12 cellular contexts compared by ENCODE assay signal in the genomic region with DNA sequence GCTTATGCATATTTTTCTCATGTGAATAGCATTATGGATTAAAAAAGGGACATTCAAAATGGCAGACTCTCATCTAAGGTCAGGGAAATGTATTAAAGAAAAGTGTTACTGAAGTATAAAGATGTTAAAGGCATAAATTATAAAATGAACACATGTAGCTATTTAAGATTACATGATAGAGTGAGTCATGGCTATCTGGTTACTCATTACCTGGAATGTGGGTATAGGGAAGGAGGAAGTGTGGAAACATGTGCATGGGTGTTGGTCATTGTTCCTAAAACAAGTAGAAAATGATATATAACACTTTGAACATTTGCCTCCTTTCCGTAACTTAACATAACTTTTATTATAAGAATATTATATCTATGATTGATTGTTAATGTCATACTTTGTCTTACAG.
DNase-seq lines count a peak whose midpoint lies in the region; ATAC-seq and TF ChIP-seq lines count a peak whose summit lies in the region.
"Had no signal": no experiment of that assay in that cellular context is flagged by ENCODE, and none has a peak within 500 bp of the region (broad histone marks: within the 10 kb centered on the region; RNA-seq: fewer than 3 reads in every experiment).

No MANE protein-coding gene starts in this region.

- H2AFZ ChIP-seq in PC-3 (ENCODE audit: low read length) = peak overlapping the region; percentile 41; the same call in 1 of the 2 replicates
- no peak overlapping the region for H2AFZ ChIP-seq in MM.1S (ENCODE audit: low read length)

- H3F3A ChIP-seq in PC-3 (ENCODE audit: low read length, unreplicated experiment) = peaks cover 9% of the 10 kb centered on the region
- no peaks in the 10 kb centered on the region for H3F3A ChIP-seq in MM.1S (ENCODE audit: insufficient read depth, low read length)

- peaks cover 25% of the 10 kb centered on the region for H3K4me1 ChIP-seq in PC-3 (ENCODE audit: insufficient read depth, low read length)
- H3K4me1 ChIP-seq in Caco-2 = peaks cover 22% of the 10 kb centered on the region
- H3K4me1 ChIP-seq in MM.1S (ENCODE audit: low read length) = no peaks in the 10 kb centered on the region
- H3K4me1 ChIP-seq: adrenal gland, stomach had no signal

- CTCF ChIA-PET in PC-3 (lab: Charles Lee) (interaction anchor here (0.5 kb wide), 1 partner anchor 81 kb away, joined by 4 read pairs; no protein-coding TSS in a partner anchor), Caco-2 (lab: Charles Lee) (no interaction called here)

- H3K9me2 ChIP-seq in PC-3 (replicated peaks; ENCODE audit: low read length) (no peaks in the 10 kb centered on the region), MM.1S (replicated peaks; ENCODE audit: insufficient read depth, low read length) (no peaks in the 10 kb centered on the region)

- no peak overlapping the region for H3K4me3 ChIP-seq in PC-3 (ENCODE audit: low read length)
- H3K4me3 ChIP-seq in epithelial cell of proximal tubule (ENCODE audit: low read depth, low read length) = no peak overlapping the region
- no peak overlapping the region for H3K4me3 ChIP-seq in Caco-2 (ENCODE audit: low read depth, low read length)
- H3K4me3 ChIP-seq in MM.1S (ENCODE audit: low read length) = no peak overlapping the region
- H3K4me3 ChIP-seq: adrenal gland, stomach had no signal

- H3K27me3 ChIP-seq in PC-3 (ENCODE audit: low read length) (no peaks in the 10 kb centered on the region), Caco-2 (replicated peaks; ENCODE audit: control insufficient read depth, insufficient read depth, low read length) (no peaks in the 10 kb centered on the region), MM.1S (replicated peaks; ENCODE audit: insufficient read depth, low read length) (no peaks in the 10 kb centered on the region)
- H3K27me3 ChIP-seq: adrenal gland, stomach had no signal

- H3K27me3 Mint-ChIP-seq in Caco-2 (ENCODE audit: insufficient read depth, unreplicated experiment) = no peaks in the 10 kb centered on the region

- H3K9me3 ChIP-seq in PC-3 (ENCODE audit: low read length) (no peaks in the 10 kb centered on the region), Caco-2 (no peaks in the 10 kb centered on the region), MM.1S (replicated peaks; ENCODE audit: insufficient read depth, low read length) (no peaks in the 10 kb centered on the region)
- H3K9me3 ChIP-seq: adrenal gland, stomach had no signal

- H3K9ac ChIP-seq in PC-3 (ENCODE audit: low read length) = no peak overlapping the region
- no peak overlapping the region for H3K9ac ChIP-seq in MM.1S (ENCODE audit: low read length)

- peak overlapping the region; percentile 45 for H3K4me2 ChIP-seq in PC-3 (ENCODE audit: low read length)
- H3K4me2 ChIP-seq in MM.1S (ENCODE audit: low read depth, low read length) = no peak overlapping the region

- H3K4me3 Mint-ChIP-seq in Caco-2 (ENCODE audit: unreplicated experiment) = no peak overlapping the region

- H3K36me3 Mint-ChIP-seq in Caco-2 (ENCODE audit: insufficient read depth, unreplicated experiment) = no peaks in the 10 kb centered on the region

- TF ChIP-seq CTCF in PC-3 (conservative IDR thresholded peaks at IDR 0.05; ENCODE audit: low read depth, low read length) = no peak
- TF ChIP-seq CTCF in epithelial cell of proximal tubule (conservative IDR thresholded peaks at IDR 0.05; ENCODE audit: low read depth, low read length) = no peak
- no peak for TF ChIP-seq CTCF in omental fat pad (IDR thresholded peaks at IDR 0.05)
- TF ChIP-seq CTCF in Caco-2 (IDR thresholded peaks at IDR 0.05; ENCODE audit: insufficient read depth in 1 of 2, low read depth in 1 of 2, low read length in 1 of 2, severe bottlenecking in 1 of 2, unreplicated experiment in 1 of 2) = no peak
- TF ChIP-seq CTCF in MM.1S (IDR thresholded peaks at IDR 0.05; ENCODE audit: low read length) = no peak

- intact Hi-C loops in PC-3 (cut with micrococcal nuclease) (loop anchor here (5.0 kb wide), 2 partner anchors 64 to 144 kb away; a partner anchor contains a TSS), Caco-2 (cut with micrococcal nuclease; ENCODE audit: unreplicated experiment) (no loop called here)

- peaks cover 9% of the 10 kb centered on the region for H3K4me1 Mint-ChIP-seq in Caco-2 (ENCODE audit: low read depth, unreplicated experiment)

- TF ChIP-seq POLR2A in GM18505 (IDR thresholded peaks at IDR 0.05; ENCODE audit: borderline replicate concordance, extremely low read depth, insufficient read depth, insufficient read length) = no peak

- H3K27ac ChIP-seq in PC-3 (ENCODE audit: low read length) (peak overlapping the region; percentile 25), MM.1S (ENCODE audit: low read length) (no peak overlapping the region)
- H3K27ac ChIP-seq: adrenal gland had no signal

- peak; percentile 61 for DNase-seq in GM03348 (ENCODE audit: low spot score)
- peak; percentile 86 for DNase-seq in PC-3
- DNase-seq in epithelial cell of proximal tubule (ENCODE audit: low read depth) = peak; percentile 73
- no peak for DNase-seq in omental fat pad (ENCODE audit: low spot score)
- no peak for DNase-seq in Caco-2
- DNase-seq in MM.1S = no peak
- DNase-seq in activated effector memory CD4-positive, alpha-beta T cell treated with anti-CD3 and anti-CD28 coated beads, Interleukin-2, amount 50 U/mL, for 16 hours = no peak
- DNase-seq: activated CD8-positive, alpha-beta memory T cell treated with anti-CD3 and anti-CD28 coated beads for 24 hours; adrenal gland; DND-41; stomach had no signal

- H3K79me2 ChIP-seq in PC-3 (ENCODE audit: low read length) (peaks cover 77% of the 10 kb centered on the region), MM.1S (ENCODE audit: low read length) (no peaks in the 10 kb centered on the region)

- no peak overlapping the region for H3K27ac Mint-ChIP-seq in Caco-2 (ENCODE audit: unreplicated experiment)

- POLR2A ChIA-PET in PC-3 (lab: Charles Lee; ENCODE audit: unreplicated experiment) (interaction anchor here (0.5 kb wide), 1 partner anchor 47 kb away, joined by 3 read pairs; no protein-coding TSS in a partner anchor), Caco-2 (lab: Charles Lee) (no interaction called here)

- H3K9me3 Mint-ChIP-seq in Caco-2 (ENCODE audit: unreplicated experiment) = no peaks in the 10 kb centered on the region

- H3K36me3 ChIP-seq in PC-3 (ENCODE audit: low read depth, low read length) (no peaks in the 10 kb centered on the region), Caco-2 (ENCODE audit: control insufficient read depth, insufficient read depth, low read length) (no peaks in the 10 kb centered on the region), MM.1S (replicated peaks; ENCODE audit: insufficient read depth, low read length) (no peaks in the 10 kb centered on the region)
- H3K36me3 ChIP-seq: adrenal gland, stomach had no signal

- H4K20me1 ChIP-seq in PC-3 (ENCODE audit: low read length) = no peaks in the 10 kb centered on the region
- H4K20me1 ChIP-seq in MM.1S (ENCODE audit: insufficient read depth, low read length) = no peaks in the 10 kb centered on the region

- ATAC-seq in PC-3 = peak; percentile 93
- peak; percentile 75 for ATAC-seq in omental fat pad (ENCODE audit: low FRiP score)
- ATAC-seq in GM18505 (IDR thresholded peaks at IDR 0.05; ENCODE audit: unreplicated experiment) = no peak

- BruUV-seq in PC-3 (replicated peaks; lab: Mats Ljungman, UMichigan) (no TSS peak), Caco-2 (replicated peaks; lab: Mats Ljungman, UMichigan) (no TSS peak)

Comparison
In these comparisons a context has a peak if more than half of its experiments do, and no peak if none do; other contexts are left out.
1. DNase-seq: peak in GM03348 (single experiment), PC-3 (single experiment) and epithelial cell of proximal tubule (single experiment); none in omental fat pad (single experiment), Caco-2 (0 of 2), MM.1S (single experiment) and activated effector memory CD4-positive, alpha-beta T cell treated with anti-CD3 and anti-CD28 coated beads, Interleukin-2, amount 50 U/mL, for 16 hours (single experiment).